Comparison of ENCODE assay signal across 17 cellular contexts in genomic region chr20:51482836-51483235, GRCh38. TPM values are rescaled to one million over a fixed set of nuclear protein-coding genes. Genes with fewer than 3 reads are reported as not detected.
DNase-seq lines count a peak whose midpoint lies in the region; ATAC-seq lines count a peak whose summit lies in the region.
"Had no signal": no experiment of that assay in that cellular context is flagged by ENCODE, and none has a peak within 500 bp of the region (broad histone marks: within the 10 kb centered on the region; RNA-seq: fewer than 3 reads in every experiment).

No MANE protein-coding gene starts in this region.

- peak overlapping the region; percentile 25 for H3K27ac Mint-ChIP-seq in activated naive CD4-positive, alpha-beta T cell treated with anti-CD3 and anti-CD28 coated beads for 36 hours
- H3K27ac Mint-ChIP-seq in activated T-helper 17 cell treated with anti-CD3 and anti-CD28 coated beads, Interleukin-2, amount 50 U/mL, for 72 hours = peak overlapping the region; percentile 95

- no peak for ATAC-seq in activated T-helper 17 cell treated with anti-CD3 and anti-CD28 coated beads, Interleukin-2, amount 50 U/mL, for 72 hours (replicated peaks)
- no peak for ATAC-seq in HG03097 (IDR thresholded peaks at IDR 0.05; ENCODE audit: low FRiP score, unreplicated experiment)
- ATAC-seq: activated T-cell treated with anti-CD3 and anti-CD28 coated beads, Interleukin-2, amount 50 U/mL, for 4 hours had no signal

- intact Hi-C loops in activated naive CD4-positive, alpha-beta T cell treated with anti-CD3 and anti-CD28 coated beads for 36 hours (cut with micrococcal nuclease) = loop anchor here (5.0 kb wide), 1 partner anchor 751 kb away; the partner anchor contains the start of gene PARD6B

- no peaks in the 10 kb centered on the region for H3K9me3 Mint-ChIP-seq in activated naive CD4-positive, alpha-beta T cell treated with anti-CD3 and anti-CD28 coated beads for 36 hours
- no peaks in the 10 kb centered on the region for H3K9me3 Mint-ChIP-seq in activated T-helper 17 cell treated with anti-CD3 and anti-CD28 coated beads, Interleukin-2, amount 50 U/mL, for 72 hours
- H3K9me3 Mint-ChIP-seq: activated T-cell treated with anti-CD3 and anti-CD28 coated beads, Interleukin-2, amount 50 U/mL, for 4 hours; T-helper 1 cell treated with Interleukin-12 subunit alpha and Interleukin-12 subunit beta and Interleukin-4 antibody, amounts not matched to agents 30 μg/mL and 1 μg/mL, for 36 hours had no signal

- CTCF ChIA-PET in activated naive CD4-positive, alpha-beta T cell treated with anti-CD3 and anti-CD28 coated beads for 36 hours (lab: Charles Lee) = interaction anchor here (1.0 to 2.7 kb wide), 4 partner anchors 7 to 59 kb away, joined by 3 to 12 read pairs (median 4); partner anchors contain the start of gene NFATC2

- DNase-seq in activated naive CD4-positive, alpha-beta T cell treated with anti-CD3 and anti-CD28 coated beads for 36 hours = no peak
- no peak for DNase-seq in activated naive CD4-positive, alpha-beta T cell treated with Interleukin-2 at 50 U/mL for 16 hours
- peak; percentile 81 for DNase-seq in mesenteric fat pad (ENCODE audit: low spot score)
- DNase-seq in HCEC 1CT = no peak
- no peak for DNase-seq in hippocampal formation (lab: John Stamatoyannopoulos, UW)
- DNase-seq: activated T-cell treated with anti-CD3 and anti-CD28 coated beads, Interleukin-2, amount 50 U/mL, for 4 hours; effector CD4-positive, alpha-beta T cell; head of caudate nucleus; IMR-90; mammary epithelial cell; NCI-H1105 treated with DMSO at 0.1 percent for 48 hours; NCI-H2029; NCI-H2227 treated with DMSO at 0.1 percent for 48 hours; NCI-H748 treated with DMSO at 0.1 percent for 48 hours had no signal

- H3K4me1 Mint-ChIP-seq in activated naive CD4-positive, alpha-beta T cell treated with anti-CD3 and anti-CD28 coated beads for 36 hours (ENCODE audit: low read depth) = peaks cover 88% of the 10 kb centered on the region
- H3K4me1 Mint-ChIP-seq in activated T-helper 17 cell treated with anti-CD3 and anti-CD28 coated beads, Interleukin-2, amount 50 U/mL, for 72 hours = peaks cover 72% of the 10 kb centered on the region

- H3K4me3 Mint-ChIP-seq in activated naive CD4-positive, alpha-beta T cell treated with anti-CD3 and anti-CD28 coated beads for 36 hours = no peak overlapping the region
- peak overlapping the region; percentile 78 for H3K4me3 Mint-ChIP-seq in activated T-helper 17 cell treated with anti-CD3 and anti-CD28 coated beads, Interleukin-2, amount 50 U/mL, for 72 hours

- peaks cover 38% of the 10 kb centered on the region for H3K36me3 Mint-ChIP-seq in activated naive CD4-positive, alpha-beta T cell treated with anti-CD3 and anti-CD28 coated beads for 36 hours (ENCODE audit: low read depth)
- peaks cover 85% of the 10 kb centered on the region for H3K36me3 Mint-ChIP-seq in activated T-helper 17 cell treated with anti-CD3 and anti-CD28 coated beads, Interleukin-2, amount 50 U/mL, for 72 hours (ENCODE audit: low read depth)

- no peaks in the 10 kb centered on the region for H3K27me3 Mint-ChIP-seq in activated naive CD4-positive, alpha-beta T cell treated with anti-CD3 and anti-CD28 coated beads for 36 hours (ENCODE audit: low read depth)
- no peaks in the 10 kb centered on the region for H3K27me3 Mint-ChIP-seq in activated T-helper 17 cell treated with anti-CD3 and anti-CD28 coated beads, Interleukin-2, amount 50 U/mL, for 72 hours

RNA-seq across cellular contexts. Expression of gene NFATC2, which starts 59.7 kb away (rescaled TPM):
- 10 to 100 TPM; 15.7 to 17.4 TPM for total RNA-seq in activated naive CD4-positive, alpha-beta T cell treated with anti-CD3 and anti-CD28 coated beads for 36 hours
- 10 to 100 TPM; 29.4 to 41.1 TPM for total RNA-seq in activated T-helper 17 cell treated with anti-CD3 and anti-CD28 coated beads, Interleukin-2, amount 50 U/mL, for 72 hours
- total RNA-seq in mesenteric fat pad = 9.3 TPM
